In the genomic region with DNA sequence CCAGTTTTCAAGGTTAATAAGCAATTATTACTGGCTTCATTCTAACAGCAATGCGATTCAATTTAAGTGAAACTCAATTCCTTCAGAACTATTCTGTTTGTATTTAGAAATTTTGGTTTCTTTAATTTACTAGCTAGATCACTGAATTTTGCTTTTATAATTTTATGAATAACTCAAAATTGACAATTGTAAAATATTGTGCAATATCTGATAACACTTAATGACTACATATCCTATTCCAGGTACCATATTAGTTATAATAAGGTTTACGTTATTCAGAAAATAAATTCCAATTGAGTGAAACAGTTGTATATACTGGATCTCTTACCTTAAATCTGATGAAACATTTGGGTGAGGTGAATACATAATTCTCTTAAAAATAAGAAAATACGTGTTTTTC, we compare ENCODE assay signal across 28 cellular contexts.
"Had no signal": no experiment of that assay in that cellular context is flagged by ENCODE, and none has a peak within 500 bp of the region (broad histone marks: within the 10 kb centered on the region; RNA-seq: fewer than 3 reads in every experiment).

No MANE protein-coding gene starts in this region.

- H3K36me3 ChIP-seq: left ventricle myocardium inferior, neural progenitor cell, neutrophil, ovary, right atrium auricular region, spleen, thyroid gland, transverse colon, upper lobe of left lung, vagina had no signal

- H3K4me2 ChIP-seq: neural progenitor cell had no signal

- DNase-seq: hypothalamus; immature natural killer cell; left ventricle myocardium inferior; mesendoderm; naive B cell; natural killer cell; nephron progenitor cell; occipital lobe; ovary; spleen; stimulated activated CD4-positive, alpha-beta T cell treated with anti-CD3 and anti-CD28 coated beads, Interleukin-4, amount 100 ng/mL, for 24 hours; stimulated activated naive CD4-positive, alpha-beta T cell; substantia nigra; thyroid gland; transverse colon; upper lobe of left lung had no signal

- FAIRE-seq: islet of Langerhans had no signal

- H3K4me3 Mint-ChIP-seq: immature natural killer cell; mesothelial cell of epicardium; naive B cell; natural killer cell; nephron progenitor cell; neural progenitor cell; stimulated activated effector memory CD8-positive, alpha-beta T cell treated with anti-CD3 and anti-CD28 coated beads, Interleukin-12 subunit alpha, Interleukin-12 subunit beta, amount 100 ng/mL, for 72 hours; stimulated activated naive CD8-positive, alpha-beta T cell treated with anti-CD3 and anti-CD28 coated beads, Interleukin-15, Interleukin-2, amounts not matched to agents 100 ng/mL and 50 ng/mL, for 24 hours had no signal

- H3K9me3 ChIP-seq: neutrophil, ovary, right atrium auricular region, thyroid gland, upper lobe of left lung, vagina had no signal

- H3K4me1 Mint-ChIP-seq: immature natural killer cell; naive B cell; natural killer cell; nephron progenitor cell; neural progenitor cell; stimulated activated effector memory CD8-positive, alpha-beta T cell treated with anti-CD3 and anti-CD28 coated beads, Interleukin-12 subunit alpha, Interleukin-12 subunit beta, amount 100 ng/mL, for 72 hours had no signal

- H3K9ac ChIP-seq: neural progenitor cell had no signal

- H3K27me3 Mint-ChIP-seq: naive B cell; progenitor cell of endocrine pancreas; stimulated activated naive CD8-positive, alpha-beta T cell treated with anti-CD3 and anti-CD28 coated beads, Interleukin-15, Interleukin-2, amounts not matched to agents 100 ng/mL and 50 ng/mL, for 24 hours had no signal

- ATAC-seq: natural killer cell; sciatic nerve; stimulated activated effector memory CD8-positive, alpha-beta T cell treated with anti-CD3 and anti-CD28 coated beads, Interleukin-12 subunit alpha, Interleukin-12 subunit beta, amount 100 ng/mL, for 72 hours had no signal

- H2AFZ ChIP-seq: neural progenitor cell had no signal

- H3K27ac Mint-ChIP-seq: immature natural killer cell; mesothelial cell of epicardium; naive B cell; natural killer cell; nephron progenitor cell; neural progenitor cell; progenitor cell of endocrine pancreas; stimulated activated effector memory CD8-positive, alpha-beta T cell treated with anti-CD3 and anti-CD28 coated beads, Interleukin-12 subunit alpha, Interleukin-12 subunit beta, amount 100 ng/mL, for 72 hours; stimulated activated naive CD8-positive, alpha-beta T cell treated with anti-CD3 and anti-CD28 coated beads, Interleukin-15, Interleukin-2, amounts not matched to agents 100 ng/mL and 50 ng/mL, for 24 hours had no signal

- H3K27ac ChIP-seq: left ventricle myocardium inferior, neural progenitor cell, neutrophil, ovary, right atrium auricular region, skin epidermis, spleen, thyroid gland, transverse colon, upper lobe of left lung, vagina had no signal

- H3K4me1 ChIP-seq: left ventricle myocardium inferior, neural progenitor cell, right atrium auricular region, spleen, thyroid gland, transverse colon, upper lobe of left lung, vagina had no signal

- H3K9me3 Mint-ChIP-seq: nephron progenitor cell, neural progenitor cell had no signal

- H3K4me3 ChIP-seq: left ventricle myocardium inferior, lung, neural progenitor cell, ovary, right atrium auricular region, skin epidermis, spleen, thyroid gland, transverse colon, upper lobe of left lung, vagina had no signal

- H3K27me3 ChIP-seq: neural progenitor cell, neutrophil, ovary, right atrium auricular region, spleen, thyroid gland, transverse colon, upper lobe of left lung, vagina had no signal
